27 cellular contexts compared by ENCODE assay signal in the genomic region with DNA sequence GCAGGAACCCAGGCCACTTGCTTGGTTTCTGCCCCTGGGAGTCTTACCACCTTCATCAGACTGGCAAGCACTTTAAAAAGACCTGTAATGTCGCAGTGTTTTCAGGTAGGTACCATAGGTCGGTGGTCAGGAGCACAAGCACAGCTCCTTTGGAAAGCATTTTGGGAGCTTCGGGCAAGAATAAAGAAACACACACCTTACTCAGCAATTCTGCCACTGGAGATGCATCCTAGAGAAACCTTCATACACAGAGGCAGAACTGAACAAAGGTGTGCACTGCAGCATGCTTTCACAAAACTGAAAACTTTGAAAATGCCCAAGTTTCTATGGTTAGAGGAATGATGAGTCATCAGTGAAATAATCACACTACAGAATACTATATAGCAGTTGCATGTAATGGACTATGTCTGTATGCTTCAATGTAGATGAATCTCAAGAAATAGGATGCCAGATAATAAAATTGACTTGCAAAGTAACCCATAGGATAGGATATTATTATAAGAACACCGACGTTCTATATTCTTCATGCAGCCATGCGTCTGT.
"Had no signal": no experiment of that assay in that cellular context is flagged by ENCODE, and none has a peak within 500 bp of the region (broad histone marks: within the 10 kb centered on the region; RNA-seq: fewer than 3 reads in every experiment).

No MANE protein-coding gene starts in this region.

- H3K4me1 Mint-ChIP-seq: activated CD4-positive, alpha-beta T cell treated with anti-CD3 and anti-CD28 coated beads, Interleukin-2, amount 10 ng/mL, durations not matched to agents 7 days and 5 days had no signal

- H3K27me3 ChIP-seq: ovary had no signal

- H3K36me3 Mint-ChIP-seq: activated naive CD8-positive, alpha-beta T cell; mesothelial cell of epicardium; naive B cell; WTC11 had no signal

- H3K4me3 Mint-ChIP-seq: activated CD4-positive, alpha-beta T cell treated with anti-CD3 and anti-CD28 coated beads, Interleukin-2, amount 10 ng/mL, durations not matched to agents 7 days and 5 days; activated CD8-positive, alpha-beta T cell treated with anti-CD3 and anti-CD28 coated beads, Interleukin-2, amount 10 ng/mL, durations not matched to agents 7 days and 5 days; activated naive CD8-positive, alpha-beta T cell; mesothelial cell of epicardium; naive B cell; nephron progenitor cell; WTC11 had no signal

- H3K4me3 ChIP-seq: ovary, prostate gland, suprapubic skin, tibial artery had no signal

- ATAC-seq: activated CD8-positive, alpha-beta T cell treated with anti-CD3 and anti-CD28 coated beads, Interleukin-2, amount 10 ng/mL, durations not matched to agents 7 days and 5 days; WTC11 had no signal

- H3K27ac Mint-ChIP-seq: activated CD4-positive, alpha-beta T cell treated with anti-CD3 and anti-CD28 coated beads, Interleukin-2, amount 10 ng/mL, durations not matched to agents 7 days and 5 days; activated CD8-positive, alpha-beta T cell treated with anti-CD3 and anti-CD28 coated beads, Interleukin-2, amount 10 ng/mL, durations not matched to agents 7 days and 5 days; activated naive CD8-positive, alpha-beta T cell; mesothelial cell of epicardium; naive B cell; nephron progenitor cell; WTC11 had no signal

- H3K9me3 ChIP-seq: ovary, prostate gland, suprapubic skin, tibial artery had no signal

- H3K27ac ChIP-seq: ovary, prostate gland, suprapubic skin, tibial artery had no signal

- H3K4me1 ChIP-seq: prostate gland had no signal

- H3K9me3 Mint-ChIP-seq: activated CD4-positive, alpha-beta T cell treated with anti-CD3 and anti-CD28 coated beads, Interleukin-2, amount 10 ng/mL, durations not matched to agents 7 days and 5 days; mesothelial cell of epicardium; nephron progenitor cell; WTC11 had no signal

- DNase-seq: activated CD4-positive, alpha-beta T cell treated with anti-CD3 and anti-CD28 coated beads for 1 hour; activated CD4-positive, alpha-beta T cell treated with anti-CD3 and anti-CD28 coated beads, Interleukin-2, amount 10 ng/mL, durations not matched to agents 7 days and 5 days; activated CD8-positive, alpha-beta T cell treated with anti-CD3 and anti-CD28 coated beads, Interleukin-2, amount 10 ng/mL, durations not matched to agents 7 days and 5 days; activated effector memory CD4-positive, alpha-beta T cell treated with Interleukin-2 at 50 U/mL for 16 hours; activated naive CD4-positive, alpha-beta T cell treated with Interleukin-2 at 50 U/mL for 16 hours; anterior cingulate cortex; dermis blood vessel endothelial cell; effector CD8-positive, alpha-beta T cell; erythroblast; hippocampal formation; kidney; naive B cell; nephron progenitor cell; ovary; retina; stimulated activated CD4-positive, alpha-beta T cell treated with anti-CD3 and anti-CD28 coated beads, Interleukin-15, amount 100 ng/mL, for 24 hours; stimulated activated CD4-positive, alpha-beta T cell treated with anti-CD3 and anti-CD28 coated beads, Interleukin-2, amount 100 ng/mL, for 24 hours; stimulated activated naive CD4-positive, alpha-beta T cell; T-helper 2 cell; tibial artery had no signal

- H3K36me3 ChIP-seq: ovary, prostate gland, suprapubic skin, tibial artery had no signal

- FAIRE-seq: bronchial epithelial cell, colon, kidney had no signal
